ENCODE assay signal across 1 cellular context in genomic region chr3:184368116-184368803, GRCh38.
TF ChIP-seq lines count a peak whose summit lies in the region.

No MANE protein-coding gene starts in this region.

TF ChIP-seq in endothelial cell of umbilical vein, 7 proteins besides CTCF, POLR2A, EP300 and RAD21:
- TF ChIP-seq FOS (IDR thresholded peaks at IDR 0.05; ENCODE audit: borderline replicate concordance, insufficient read depth, low read length) (no peak), GATA2 (IDR thresholded peaks at IDR 0.05; ENCODE audit: insufficient read depth, insufficient read length, low read depth, low read length) (no peak), MAX (IDR thresholded peaks at IDR 0.05; ENCODE audit: insufficient read depth, insufficient read length) (no peak), EZH2 (IDR thresholded peaks at IDR 0.05; ENCODE audit: borderline replicate concordance, low read depth, low read length, severe bottlenecking) (no peak), MYC (IDR thresholded peaks at IDR 0.05; ENCODE audit: low read depth, low read length) (no peak), POLR2AphosphoS5 (IDR thresholded peaks at IDR 0.05; ENCODE audit: insufficient read depth, low read depth, low read length) (no peak), JUN (IDR thresholded peaks at IDR 0.05; ENCODE audit: borderline replicate concordance, insufficient read depth, insufficient read length, low read depth) (no peak)
